2 cellular contexts compared by ENCODE assay signal in genomic region chr10:48659790-48660189, GRCh38.
TF ChIP-seq lines count a peak whose summit lies in the region.

No MANE protein-coding gene starts in this region.

TF ChIP-seq in SK-N-SH, 30 proteins besides CTCF, POLR2A, EP300 and RAD21 (continued from another document):
- TF ChIP-seq PBX3 (IDR thresholded peaks at IDR 0.05) (no peak), ELF1 (IDR thresholded peaks at IDR 0.05) (no peak)
TF ChIP-seq in SK-N-SH: peak in this region for 0.

TF ChIP-seq in GM12878, 131 proteins besides CTCF, POLR2A, EP300 and RAD21 (continued from another document):
- peak; percentile 65 for TF ChIP-seq CUX1 (IDR thresholded peaks at IDR 0.05; ENCODE audit: insufficient replicate concordance, low read depth, low read length)
- no peak for TF ChIP-seq IRF3 (IDR thresholded peaks at IDR 0.05)
- TF ChIP-seq, protein P1, sequence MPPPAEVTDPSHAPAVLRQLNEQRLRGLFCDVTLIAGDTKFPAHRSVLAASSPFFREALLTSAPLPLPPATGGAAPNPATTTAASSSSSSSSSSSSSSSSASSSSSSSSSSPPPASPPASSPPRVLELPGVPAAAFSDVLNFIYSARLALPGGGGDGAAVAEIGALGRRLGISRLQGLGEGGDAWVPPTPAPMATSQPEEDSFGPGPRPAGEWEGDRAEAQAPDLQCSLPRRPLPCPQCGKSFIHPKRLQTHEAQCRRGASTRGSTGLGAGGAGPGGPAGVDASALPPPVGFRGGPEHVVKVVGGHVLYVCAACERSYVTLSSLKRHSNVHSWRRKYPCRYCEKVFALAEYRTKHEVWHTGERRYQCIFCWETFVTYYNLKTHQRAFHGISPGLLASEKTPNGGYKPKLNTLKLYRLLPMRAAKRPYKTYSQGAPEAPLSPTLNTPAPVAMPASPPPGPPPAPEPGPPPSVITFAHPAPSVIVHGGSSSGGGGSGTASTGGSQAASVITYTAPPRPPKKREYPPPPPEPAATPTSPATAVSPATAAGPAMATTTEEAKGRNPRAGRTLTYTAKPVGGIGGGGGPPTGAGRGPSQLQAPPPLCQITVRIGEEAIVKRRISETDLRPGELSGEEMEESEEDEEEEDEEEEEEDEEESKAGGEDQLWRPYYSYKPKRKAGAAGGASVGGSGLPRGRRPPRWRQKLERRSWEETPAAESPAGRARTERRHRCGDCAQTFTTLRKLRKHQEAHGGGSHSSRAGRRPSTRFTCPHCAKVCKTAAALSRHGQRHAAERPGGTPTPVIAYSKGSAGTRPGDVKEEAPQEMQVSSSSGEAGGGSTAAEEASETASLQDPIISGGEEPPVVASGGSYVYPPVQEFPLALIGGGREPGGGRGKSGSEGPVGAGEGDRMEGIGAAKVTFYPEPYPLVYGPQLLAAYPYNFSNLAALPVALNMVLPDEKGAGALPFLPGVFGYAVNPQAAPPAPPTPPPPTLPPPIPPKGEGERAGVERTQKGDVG (CRISPR knock-in tag; IDR thresholded peaks at IDR 0.05), result no peak
- TF ChIP-seq BCL11A (IDR thresholded peaks at IDR 0.05; ENCODE audit: low read depth, low read length), result no peak
- TF ChIP-seq PRDM15 (CRISPR knock-in tag; IDR thresholded peaks at IDR 0.05), result no peak
- TF ChIP-seq MEF2A (IDR thresholded peaks at IDR 0.05; ENCODE audit: insufficient read depth, low read depth, low read length), result 0 out of 2 replicates have a peak, but pooled peaks have one; percentile 48
- no peak for TF ChIP-seq MTA2 (IDR thresholded peaks at IDR 0.05; ENCODE audit: low read depth)
- no peak for TF ChIP-seq CBFB (IDR thresholded peaks at IDR 0.05; ENCODE audit: low read depth)
- no peak for TF ChIP-seq NR2F1 (conservative IDR thresholded peaks at IDR 0.05)
- TF ChIP-seq, protein P2, sequence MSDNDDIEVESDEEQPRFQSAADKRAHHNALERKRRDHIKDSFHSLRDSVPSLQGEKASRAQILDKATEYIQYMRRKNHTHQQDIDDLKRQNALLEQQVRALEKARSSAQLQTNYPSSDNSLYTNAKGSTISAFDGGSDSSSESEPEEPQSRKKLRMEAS (IDR thresholded peaks at IDR 0.05; ENCODE audit: low read depth, low read length), result no peak
- no peak for TF ChIP-seq ZNF274 (IDR thresholded peaks at IDR 0.05; ENCODE audit: insufficient read depth, insufficient read length)
- no peak for TF ChIP-seq BCLAF1 (IDR thresholded peaks at IDR 0.05)
- TF ChIP-seq TAF1 (IDR thresholded peaks at IDR 0.05; ENCODE audit: borderline replicate concordance, low read depth, low read length), result no peak
- no peak for TF ChIP-seq KLF5 (IDR thresholded peaks at IDR 0.05; ENCODE audit: partially characterized antibody)
- TF ChIP-seq SUZ12 (IDR thresholded peaks at IDR 0.05; ENCODE audit: unreplicated experiment), result no peak
- no peak for TF ChIP-seq PBX3 (IDR thresholded peaks at IDR 0.05; ENCODE audit: insufficient replicate concordance, low read depth, low read length)
- TF ChIP-seq ZNF592 (IDR thresholded peaks at IDR 0.05), result 0 out of 2 replicates have a peak, but pooled peaks have one; percentile 16
- TF ChIP-seq PAX8 (IDR thresholded peaks at IDR 0.05), result no peak
- TF ChIP-seq NBN (IDR thresholded peaks at IDR 0.05), result 0 out of 2 replicates have a peak, but pooled peaks have one; percentile 66
- no peak for TF ChIP-seq EGR1 (IDR thresholded peaks at IDR 0.05; ENCODE audit: borderline replicate concordance in 1 of 2, low read depth in 2 of 2, low read length in 2 of 2)
- TF ChIP-seq SUPT20H (IDR thresholded peaks at IDR 0.05; ENCODE audit: borderline replicate concordance, control insufficient read depth, low read depth, low read length), result no peak
- TF ChIP-seq NFYA (IDR thresholded peaks at IDR 0.05; ENCODE audit: borderline replicate concordance, low read depth, low read length), result no peak
- TF ChIP-seq BMI1 (IDR thresholded peaks at IDR 0.05; ENCODE audit: borderline replicate concordance), result no peak
- no peak for TF ChIP-seq POU2F2 (IDR thresholded peaks at IDR 0.05; ENCODE audit: borderline replicate concordance, low read depth, low read length)
- TF ChIP-seq ESRRA (IDR thresholded peaks at IDR 0.05; ENCODE audit: low read length), result no peak
- no peak for TF ChIP-seq DPF2 (IDR thresholded peaks at IDR 0.05)
- no peak for TF ChIP-seq NR2C1 (IDR thresholded peaks at IDR 0.05)
